14 cellular contexts compared by ENCODE assay signal in the genomic region with DNA sequence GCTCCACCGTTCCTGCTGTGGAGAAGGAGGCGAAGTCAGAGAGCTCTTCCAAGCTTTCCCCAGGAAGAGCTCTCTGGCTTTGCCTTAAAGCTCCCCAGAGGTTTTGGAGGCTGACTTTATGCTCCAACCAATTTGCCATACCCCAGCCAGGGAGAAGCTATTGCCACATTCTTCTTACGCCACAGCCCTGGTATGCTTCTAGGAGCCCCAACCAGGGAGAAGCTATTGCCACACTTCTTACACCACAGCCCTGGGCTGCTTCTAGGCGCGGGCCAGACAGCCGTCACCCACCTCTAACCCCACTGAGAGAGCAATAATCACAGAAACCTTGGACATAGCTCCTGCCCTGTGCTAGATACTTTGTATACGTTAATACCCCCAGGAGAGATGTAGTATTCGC. TPM values are rescaled to one million over a fixed set of nuclear protein-coding genes. Genes with fewer than 3 reads are reported as not detected.
DNase-seq lines count a peak whose midpoint lies in the region; ATAC-seq, FAIRE-seq and TF ChIP-seq lines count a peak whose summit lies in the region.
"Had no signal": no experiment of that assay in that cellular context is flagged by ENCODE, and none has a peak within 500 bp of the region (broad histone marks: within the 10 kb centered on the region; RNA-seq: fewer than 3 reads in every experiment).

No MANE protein-coding gene starts in this region.

- CTCF ChIA-PET in HepG2 (lab: Yijun Ruan, JAX; ENCODE audit: low intra/inter-chr PET ratio, low total read pairs) (no interaction called here), RWPE1 (lab: Yijun Ruan, JAX) (interaction anchor here (0.7 to 14.3 kb wide), 6 partner anchors 58 to 196 kb away, joined by 3 to 370 read pairs (median 5); no protein-coding TSS in a partner anchor)

- H3K36me3 ChIP-seq in HepG2 (replicated peaks in 1 of 2; ENCODE audit: control insufficient read depth in 1 of 2, insufficient read depth in 2 of 2, low read length in 2 of 2) (no peaks in the 10 kb centered on the region), right lobe of liver (no peaks in the 10 kb centered on the region)
- H3K36me3 ChIP-seq: tibial artery had no signal

- H3K9me3 ChIP-seq in HepG2 (ENCODE audit: low read length) (no peaks in the 10 kb centered on the region), right lobe of liver (no peaks in the 10 kb centered on the region)
- H3K9me3 ChIP-seq: tibial artery had no signal

- no peak for TF ChIP-seq RAD21 in HepG2 (CRISPR knock-in tag; IDR thresholded peaks at IDR 0.05)

- TF ChIP-seq CTCF in HepG2 (CRISPR knock-in tag; IDR thresholded peaks at IDR 0.05) (no peak), right lobe of liver (IDR thresholded peaks at IDR 0.05) (no peak), RWPE1 (conservative IDR thresholded peaks at IDR 0.05; ENCODE audit: low read depth) (no peak), fibroblast of pulmonary artery (IDR thresholded peaks at IDR 0.05; ENCODE audit: low read length, missing control alignments) (no peak)

- DNase-seq in HepG2 (ENCODE audit: low spot score) (peak; percentile 53), right lobe of liver (no peak), RWPE1 (ENCODE audit: low spot score) (peak; percentile 62), fibroblast of pulmonary artery (ENCODE audit: low read depth) (peak; percentile 73), NCI-H146 (lab: John Stamatoyannopoulos, UW) (no peak)
- no peak for DNase-seq in stimulated activated naive CD4-positive, alpha-beta T cell treated with Interleukin-2 at 50 U/mL for 16 hours (lab: John Stamatoyannopoulos, UW)
- DNase-seq: activated T-cell treated with anti-CD3 and anti-CD28 coated beads, Interleukin-2, amount 50 U/mL, for 1 hour; immature natural killer cell; tibial artery had no signal

- intact Hi-C loops in HepG2 (cut with micrococcal nuclease; ENCODE audit: unreplicated experiment), result loop anchor here (2.0 kb wide), 1 partner anchor 58 kb away; no protein-coding TSS in a partner anchor
- intact Hi-C loops in right lobe of liver (cut with DNase I), result loop anchor here in 1 of 2 donors (5.0 kb wide), 1 partner anchor 175 kb away; no protein-coding TSS in a partner anchor

- TF ChIP-seq POLR2A in HepG2 (IDR thresholded peaks at IDR 0.05; ENCODE audit: insufficient read depth in 1 of 2, low read depth in 2 of 2, low read length in 2 of 2) (no peak), right lobe of liver (IDR thresholded peaks at IDR 0.05) (no peak)

- BruUV-seq in HepG2 (replicated peaks; lab: Mats Ljungman, UMichigan), result no TSS peak

- H3K79me2 ChIP-seq in HepG2 (ENCODE audit: insufficient read depth, low read length), result no peaks in the 10 kb centered on the region

- in situ Hi-C loops in HepG2 (cut with HindIII; ENCODE audit: extremely low pct_ligation_motif_present, low pct_unique_long_range_greater_than_20kb), result loop anchor here (5.0 kb wide), 1 partner anchor 125 kb away; no protein-coding TSS in a partner anchor

- H3K27me3 ChIP-seq in HepG2 (ENCODE audit: control insufficient read depth in 1 of 2, insufficient read depth in 2 of 2, low read length in 2 of 2) (peaks cover 0 to 35% of the 10 kb centered on the region in 2 experiments; a peak in 4 of 5 replicates), right lobe of liver (peaks cover 0 to 8% of the 10 kb centered on the region in 2 donors)

- 22% methylated on average over 7 of the region's 8 CpGs for WGBS in HepG2 (ENCODE audit: low lambda C conversion rate)
- 40% methylated on average over 2 of the region's 8 CpGs for WGBS in right lobe of liver (ENCODE audit: insufficient coverage, low coverage, low lambda C conversion rate, missing lambda C conversion rate)

- POLR2A ChIA-PET in HepG2 (lab: Yijun Ruan, JAX), result interaction anchor here (1.7 to 1.9 kb wide), 2 partner anchors 18 to 58 kb away, joined by 4 to 7 read pairs; a partner anchor contains a TSS
- POLR2A ChIA-PET in RWPE1 (lab: Yijun Ruan, JAX; ENCODE audit: low non-redundant PET), result no interaction called here

- no peak overlapping the region for H2AFZ ChIP-seq in HepG2 (ENCODE audit: low read length)

- ATAC-seq in HepG2 (no peak), right lobe of liver (no peak), GM19351 (IDR thresholded peaks at IDR 0.05; ENCODE audit: unreplicated experiment) (no peak)
- no peak for ATAC-seq in activated CD4-positive, CD25-positive, alpha-beta regulatory T cell treated with anti-CD3 and anti-CD28 coated beads, Interleukin-2, amount 50 U/mL, for 24 hours

- TF ChIP-seq EP300 in HepG2 (IDR thresholded peaks at IDR 0.05; ENCODE audit: low read depth in 2 of 2, low read length in 2 of 2), result no peak
- no peak for TF ChIP-seq EP300 in HepG2 (CRISPR knock-in tag; IDR thresholded peaks at IDR 0.05; ENCODE audit: borderline replicate concordance)

- no peaks in the 10 kb centered on the region for H4K20me1 ChIP-seq in HepG2 (ENCODE audit: insufficient read depth, low read length)

- H3K4me2 ChIP-seq in HepG2 (ENCODE audit: low read depth, low read length), result peak overlapping the region; percentile 98; the same call in 1 of the 2 replicates

- no peak overlapping the region for H3K9ac ChIP-seq in HepG2 (ENCODE audit: insufficient read depth, low read depth, low read length)
- H3K9ac ChIP-seq: KMS-11 had no signal

- FAIRE-seq in HepG2 (lab: Jason Lieb, UNC), result no peak
- FAIRE-seq: G401.6 had no signal

- H3K27ac ChIP-seq in HepG2 (ENCODE audit: extremely low read length, insufficient read depth, low read length), result no peak overlapping the region
- no peak overlapping the region for H3K27ac ChIP-seq in right lobe of liver
- peak overlapping the region; percentile 16; the same call in 1 of the 2 replicates for H3K27ac ChIP-seq in RWPE1
- H3K27ac ChIP-seq: KMS-11, tibial artery had no signal

- H3K4me1 ChIP-seq in HepG2 (ENCODE audit: insufficient read depth, low read length), result peaks cover 37% of the 10 kb centered on the region
- H3K4me1 ChIP-seq in right lobe of liver, result peaks cover 0 to 21% (median 10%) of the 10 kb centered on the region in 4 donors

- H3K4me3 ChIP-seq in HepG2 (replicated peaks in 1 of 3; ENCODE audit: insufficient read depth in 1 of 3, low read depth in 2 of 3, low read length in 3 of 3) (no peak overlapping the region), right lobe of liver (no peak overlapping the region), fibroblast of pulmonary artery (replicated peaks; ENCODE audit: low read depth, low read length) (no peak overlapping the region)

RNA-seq across cellular contexts. Expression of a gene that starts 1.0 kb away (rescaled TPM):
- total RNA-seq in HepG2 (2016; rRNA removed; fragmentation: Illumina TruSeq; extraction: Trizol) (0.24 and 0.69 TPM in 2 replicates), right lobe of liver (not detected)
- 0.18 and 0.20 TPM in 2 replicates for total RNA-seq in HepG2 (2016; cell fraction: cytosol; rRNA removed; fragmentation: Illumina TruSeq; extraction: Trizol; ENCODE audit: low read depth)
- 0.40 and 0.52 TPM in 2 replicates for total RNA-seq in HepG2 (2016; cell fraction: insoluble cytoplasmic fraction; rRNA removed; fragmentation: Illumina TruSeq; extraction: Trizol)
- total RNA-seq in HepG2 (2016; cell fraction: membrane; rRNA removed; fragmentation: Illumina TruSeq; extraction: Trizol), result 0.17 and 0.25 TPM in 2 replicates
- 0.28 and 0.37 TPM in 2 replicates for total RNA-seq in HepG2 (2016; cell fraction: nucleus; rRNA removed; fragmentation: Illumina TruSeq; extraction: Trizol)
- polyA plus RNA-seq in HepG2 (2011; rRNA removed), result 0.58 and 0.76 TPM in 2 replicates
- 0.56 and 0.68 TPM in 2 replicates for polyA plus RNA-seq in HepG2 (2011; cell fraction: cytosol; rRNA removed)
- 0.47 TPM in 1 of 2 replicates, not detected in the other for polyA plus RNA-seq in HepG2 (2011; cell fraction: nucleus; rRNA removed)
- polyA plus RNA-seq in HepG2 (2012), result 0.23 and 0.27 TPM in 2 replicates
- polyA plus RNA-seq in HepG2 (2016; cell fraction: cytosol; fragmentation: Illumina TruSeq; extraction: Trizol; ENCODE audit: low read depth), result 0.12 TPM in 1 of 2 replicates, not detected in the other
- 0.24 and 0.34 TPM in 2 replicates for polyA plus RNA-seq in HepG2 (2016; cell fraction: insoluble cytoplasmic fraction; fragmentation: Illumina TruSeq; extraction: Trizol; ENCODE audit: low read depth)
- polyA plus RNA-seq in HepG2 (2016; cell fraction: membrane; fragmentation: Illumina TruSeq; extraction: Trizol; ENCODE audit: low read depth), result 0.31 TPM in 1 of 2 replicates, not detected in the other
- polyA plus RNA-seq in HepG2 (2016; cell fraction: nucleus; fragmentation: Illumina TruSeq; extraction: Trizol; ENCODE audit: insufficient read depth, low read depth), result 0.35 and 0.46 TPM in 2 replicates
- 0.24 TPM in 1 of 2 replicates, not detected in the other for polyA minus RNA-seq in HepG2 (2011; rRNA and poly(A)+ RNA removed; ENCODE audit: low replicate concordance)
- not detected in 2 replicates for polyA minus RNA-seq in HepG2 (2011; cell fraction: cytosol; rRNA and poly(A)+ RNA removed)
- polyA minus RNA-seq in HepG2 (2011; cell fraction: nucleus; rRNA and poly(A)+ RNA removed), result not detected in 2 replicates
- total RNA-seq: skeletal muscle tissue had no signal
- polyA plus RNA-seq: immature natural killer cell had no signal

RNA-seq across cellular contexts. Expression of a gene that starts 14.3 kb away (rescaled TPM):
- not detected in 2 replicates for total RNA-seq in HepG2 (2016; rRNA removed; fragmentation: Illumina TruSeq; extraction: Trizol)
- not detected in 2 replicates for total RNA-seq in HepG2 (2016; cell fraction: cytosol; rRNA removed; fragmentation: Illumina TruSeq; extraction: Trizol; ENCODE audit: low read depth)
- total RNA-seq in HepG2 (2016; cell fraction: insoluble cytoplasmic fraction; rRNA removed; fragmentation: Illumina TruSeq; extraction: Trizol), result not detected in 2 replicates
- 0.14 TPM in 1 of 2 replicates, not detected in the other for total RNA-seq in HepG2 (2016; cell fraction: membrane; rRNA removed; fragmentation: Illumina TruSeq; extraction: Trizol)
- total RNA-seq in HepG2 (2016; cell fraction: nucleus; rRNA removed; fragmentation: Illumina TruSeq; extraction: Trizol), result not detected in 2 replicates
- not detected in 2 replicates for polyA plus RNA-seq in HepG2 (2011; rRNA removed)
- 0.05 TPM in 1 of 2 replicates, not detected in the other for polyA plus RNA-seq in HepG2 (2011; cell fraction: cytosol; rRNA removed)
- 0.11 TPM in 1 of 2 replicates, not detected in the other for polyA plus RNA-seq in HepG2 (2011; cell fraction: nucleus; rRNA removed)
- polyA plus RNA-seq in HepG2 (2012), result not detected in 2 replicates
- polyA plus RNA-seq in HepG2 (2016; cell fraction: cytosol; fragmentation: Illumina TruSeq; extraction: Trizol; ENCODE audit: low read depth), result 0.11 and 0.28 TPM in 2 replicates
- polyA plus RNA-seq in HepG2 (2016; cell fraction: insoluble cytoplasmic fraction; fragmentation: Illumina TruSeq; extraction: Trizol; ENCODE audit: low read depth), result not detected in 2 replicates
- 0.12 TPM in 1 of 2 replicates, not detected in the other for polyA plus RNA-seq in HepG2 (2016; cell fraction: membrane; fragmentation: Illumina TruSeq; extraction: Trizol; ENCODE audit: low read depth)
- polyA plus RNA-seq in HepG2 (2016; cell fraction: nucleus; fragmentation: Illumina TruSeq; extraction: Trizol; ENCODE audit: insufficient read depth, low read depth), result not detected in 2 replicates
- polyA minus RNA-seq in HepG2 (2011; rRNA and poly(A)+ RNA removed; ENCODE audit: low replicate concordance), result not detected in 2 replicates
- not detected in 2 replicates for polyA minus RNA-seq in HepG2 (2011; cell fraction: cytosol; rRNA and poly(A)+ RNA removed)
- not detected in 2 replicates for polyA minus RNA-seq in HepG2 (2011; cell fraction: nucleus; rRNA and poly(A)+ RNA removed)
- not detected for total RNA-seq in right lobe of liver
- polyA plus RNA-seq: immature natural killer cell had no signal

RNA-seq across cellular contexts. Expression of a gene that starts 18.3 kb away (rescaled TPM):
- total RNA-seq in HepG2 (2016; rRNA removed; fragmentation: Illumina TruSeq; extraction: Trizol), result 21.9 and 28.7 TPM in 2 replicates
- total RNA-seq in HepG2 (2016; cell fraction: cytosol; rRNA removed; fragmentation: Illumina TruSeq; extraction: Trizol; ENCODE audit: low read depth), result 3.2 and 4.2 TPM in 2 replicates
- total RNA-seq in HepG2 (2016; cell fraction: insoluble cytoplasmic fraction; rRNA removed; fragmentation: Illumina TruSeq; extraction: Trizol), result 22.3 and 26.2 TPM in 2 replicates
- total RNA-seq in HepG2 (2016; cell fraction: membrane; rRNA removed; fragmentation: Illumina TruSeq; extraction: Trizol), result 7.6 and 8.1 TPM in 2 replicates
- total RNA-seq in HepG2 (2016; cell fraction: nucleus; rRNA removed; fragmentation: Illumina TruSeq; extraction: Trizol), result 23.7 and 28.1 TPM in 2 replicates
- polyA plus RNA-seq in HepG2 (2011; rRNA removed), result 17.1 and 17.6 TPM in 2 replicates
- polyA plus RNA-seq in HepG2 (2011; cell fraction: cytosol; rRNA removed), result 6.6 and 6.8 TPM in 2 replicates
- polyA plus RNA-seq in HepG2 (2011; cell fraction: nucleus; rRNA removed), result 33.9 and 34.6 TPM in 2 replicates
- polyA plus RNA-seq in HepG2 (2012), result 17.5 and 19.2 TPM in 2 replicates
- 1.1 and 1.4 TPM in 2 replicates for polyA plus RNA-seq in HepG2 (2016; cell fraction: cytosol; fragmentation: Illumina TruSeq; extraction: Trizol; ENCODE audit: low read depth)
- 13.0 and 19.5 TPM in 2 replicates for polyA plus RNA-seq in HepG2 (2016; cell fraction: insoluble cytoplasmic fraction; fragmentation: Illumina TruSeq; extraction: Trizol; ENCODE audit: low read depth)
- 2.5 and 3.3 TPM in 2 replicates for polyA plus RNA-seq in HepG2 (2016; cell fraction: membrane; fragmentation: Illumina TruSeq; extraction: Trizol; ENCODE audit: low read depth)
- 34.6 and 42.2 TPM in 2 replicates for polyA plus RNA-seq in HepG2 (2016; cell fraction: nucleus; fragmentation: Illumina TruSeq; extraction: Trizol; ENCODE audit: insufficient read depth, low read depth)
- polyA minus RNA-seq in HepG2 (2011; rRNA and poly(A)+ RNA removed; ENCODE audit: low replicate concordance), result 41.9 and 48.3 TPM in 2 replicates
- 21.2 and 23.7 TPM in 2 replicates for polyA minus RNA-seq in HepG2 (2011; cell fraction: cytosol; rRNA and poly(A)+ RNA removed)
- 31.8 and 43.1 TPM in 2 replicates for polyA minus RNA-seq in HepG2 (2011; cell fraction: nucleus; rRNA and poly(A)+ RNA removed)
- total RNA-seq in right lobe of liver, result 10 to 100 TPM; 22.6 to 27.2 (median 23.7) TPM

Comparison
In these comparisons a context has a peak if more than half of its experiments do, and no peak if none do; other contexts are left out.
1. DNase-seq: peak in HepG2 (single experiment), RWPE1 (single experiment) and fibroblast of pulmonary artery (single experiment); none in right lobe of liver (0 of 3), stimulated activated naive CD4-positive, alpha-beta T cell treated with Interleukin-2 at 50 U/mL for 16 hours (single experiment) and NCI-H146 (single experiment).